Comparison of ENCODE assay signal across 24 cellular contexts in genomic region chr2:148866091-148866490, GRCh38. TPM values are rescaled to one million over a fixed set of nuclear protein-coding genes. Genes with fewer than 3 reads are reported as not detected.
DNase-seq lines count a peak whose midpoint lies in the region; ATAC-seq, FAIRE-seq and TF ChIP-seq lines count a peak whose summit lies in the region.
"Had no signal": no experiment of that assay in that cellular context is flagged by ENCODE, and none has a peak within 500 bp of the region (broad histone marks: within the 10 kb centered on the region; RNA-seq: fewer than 3 reads in every experiment).

No MANE protein-coding gene starts in this region.

- H2BK15ac ChIP-seq in H1 (ENCODE audit: low read length) = no peak overlapping the region

- no peaks in the 10 kb centered on the region for H3K9me2 ChIP-seq in Karpas-422 (replicated peaks; ENCODE audit: insufficient read depth, low read length)

- CTCF ChIA-PET in H1 (lab: Charles Lee; ENCODE audit: partially characterized antibody) = no interaction called here

- H3K79me2 ChIP-seq in Karpas-422 (ENCODE audit: low read length) (no peaks in the 10 kb centered on the region), H1 (ENCODE audit: control insufficient read depth in 1 of 2, insufficient read depth in 2 of 2, low read length in 2 of 2) (no peaks in the 10 kb centered on the region), neural progenitor cell (ENCODE audit: low read depth) (no peaks in the 10 kb centered on the region)

- no peaks in the 10 kb centered on the region for H4K20me1 ChIP-seq in Karpas-422 (ENCODE audit: insufficient read depth, low read depth, low read length)
- no peaks in the 10 kb centered on the region for H4K20me1 ChIP-seq in H1 (replicated peaks in 1 of 2; ENCODE audit: control insufficient read depth in 1 of 2, insufficient read depth in 2 of 2, low read length in 2 of 2)
- H4K20me1 ChIP-seq in neural progenitor cell (ENCODE audit: low read depth) = no peaks in the 10 kb centered on the region
- H4K20me1 ChIP-seq: BLaER1 had no signal

- no peak overlapping the region for H4K91ac ChIP-seq in H1 (replicated peaks; ENCODE audit: insufficient read length, low read length)

- H3K27ac ChIP-seq in Karpas-422 (ENCODE audit: low read length) (no peak overlapping the region), H1 (ENCODE audit: low read depth, low read length) (no peak overlapping the region), neural progenitor cell (no peak overlapping the region)
- H3K27ac ChIP-seq: BLaER1 had no signal

- no peak overlapping the region for H4K5ac ChIP-seq in H1 (ENCODE audit: insufficient read length, low read depth, low read length)

- no peak overlapping the region for H3K27ac Mint-ChIP-seq in neural progenitor cell
- H3K27ac Mint-ChIP-seq: CD14-positive monocyte; CD4-positive, alpha-beta T cell; CD8-positive, alpha-beta T cell had no signal

- H2BK20ac ChIP-seq in H1 (ENCODE audit: low read length) = no peak overlapping the region

- no peaks in the 10 kb centered on the region for H3K23me2 ChIP-seq in H1 (ENCODE audit: low read depth, low read length)

- H2AK5ac ChIP-seq in H1 (ENCODE audit: low read depth, low read length) = no peak overlapping the region

- DNase-seq in Karpas-422 = peak; percentile 6
- DNase-seq in H1 (ENCODE audit: low read depth in 1 of 2, low spot score in 2 of 2) = no peak
- DNase-seq in neural progenitor cell (ENCODE audit: low spot score) = no peak
- no peak for DNase-seq in HCEC 1CT
- DNase-seq in CD1c-positive myeloid dendritic cell (ENCODE audit: extremely low spot score) = no peak
- DNase-seq: 8988T; ACHN; BE2C; C1 segment of cervical spinal cord; Caco-2; Calu3; CD4-positive, alpha-beta T cell; CD8-positive, alpha-beta T cell; DMS79 treated with DMSO at 0.1 percent for 48 hours; GF-D8 had no signal

- no peak overlapping the region for H2AFZ ChIP-seq in Karpas-422 (ENCODE audit: low read length)
- H2AFZ ChIP-seq in H1 (ENCODE audit: low read length) = 0 out of 2 replicates have a peak overlapping the region, but pooled peaks have one; percentile 20
- H2AFZ ChIP-seq in neural progenitor cell (replicated peaks) = no peak overlapping the region

- no peaks in the 10 kb centered on the region for H3K79me1 ChIP-seq in H1 (ENCODE audit: low read depth, low read length)

- WGBS in H1 (ENCODE audit: extremely low coverage in 1 of 2, insufficient coverage in 1 of 2, insufficient read length in 1 of 2, insufficient replicate concordance in 2 of 2, low coverage in 1 of 2, low lambda C conversion rate in 2 of 2, missing lambda C conversion rate in 1 of 2), 2 experiments = 94% methylated on average over 4 of the region's 4 CpGs; no CpG with 5 or more reads in 1 of the 2 experiments

- no peak for FAIRE-seq in H1 (lab: Jason Lieb, UNC)
- FAIRE-seq: A204.1, D721Med, G401.6, GM12891, GM18507 had no signal

- H3K9me3 ChIP-seq in Karpas-422 (ENCODE audit: low read length) (no peaks in the 10 kb centered on the region), H1 (ENCODE audit: insufficient read depth in 2 of 2, low read depth in 1 of 2, low read length in 1 of 2) (no peaks in the 10 kb centered on the region), neural progenitor cell (ENCODE audit: low read depth) (no peaks in the 10 kb centered on the region)
- H3K9me3 ChIP-seq: BE2C, BLaER1, Caco-2 had no signal

- H3F3A ChIP-seq in neural progenitor cell (ENCODE audit: low read depth) = peaks cover 8% of the 10 kb centered on the region

- H2BK5ac ChIP-seq in H1 (ENCODE audit: low read depth, low read length) = no peak overlapping the region

- H3K4me2 ChIP-seq in Karpas-422 (ENCODE audit: low read depth, low read length, poor library complexity, severe bottlenecking) (no peak overlapping the region), H1 (ENCODE audit: insufficient read depth in 1 of 2, low read depth in 2 of 2, low read length in 2 of 2) (no peak overlapping the region), neural progenitor cell (peak overlapping the region; percentile 29)
- H3K4me2 ChIP-seq: BLaER1 had no signal

- H2BK12ac ChIP-seq in H1 (ENCODE audit: low read depth, low read length) = no peak overlapping the region

- ATAC-seq in HG02610 (IDR thresholded peaks at IDR 0.05; ENCODE audit: unreplicated experiment) = no peak
- ATAC-seq: CD8-positive, alpha-beta T cell had no signal

- peak overlapping the region; percentile 53; the same call in 1 of the 2 replicates for H4K8ac ChIP-seq in H1 (ENCODE audit: extremely low read depth, insufficient read depth, low read length)

- H3K4me1 Mint-ChIP-seq in neural progenitor cell = peaks cover 19% of the 10 kb centered on the region

- TF ChIP-seq POLR2A in H1 (IDR thresholded peaks at IDR 0.05; ENCODE audit: control extremely low read depth in 1 of 2, low read depth in 2 of 2, low read length in 2 of 2) = no peak

- no peaks in the 10 kb centered on the region for H3K9me3 Mint-ChIP-seq in neural progenitor cell
- H3K9me3 Mint-ChIP-seq: CD4-positive, alpha-beta T cell; CD8-positive, alpha-beta T cell had no signal

- no peak overlapping the region for H3K56ac ChIP-seq in H1 (replicated peaks; ENCODE audit: insufficient read length, low read depth, low read length)

- no peak overlapping the region for H3K14ac ChIP-seq in H1 (ENCODE audit: insufficient read length)

- H3K18ac ChIP-seq in H1 (ENCODE audit: extremely low read depth, low read length) = no peak overlapping the region

- peaks cover 4% of the 10 kb centered on the region for H3K27me3 Mint-ChIP-seq in neural progenitor cell (ENCODE audit: insufficient read depth, low read depth)

- TF ChIP-seq RAD21 in Ishikawa (IDR thresholded peaks at IDR 0.05; ENCODE audit: low read depth) = no peak
- TF ChIP-seq RAD21 in H1 (IDR thresholded peaks at IDR 0.05 in 1 of 2, conservative IDR thresholded peaks at IDR 0.05 in 1 of 2; ENCODE audit: low read depth in 2 of 2, low read length in 2 of 2) = no peak

- no peaks in the 10 kb centered on the region for H3K36me3 ChIP-seq in Karpas-422 (ENCODE audit: insufficient read depth, low read length)
- no peaks in the 10 kb centered on the region for H3K36me3 ChIP-seq in H1 (ENCODE audit: control insufficient read depth in 2 of 4, insufficient read depth in 4 of 4, low read length in 3 of 4)
- no peaks in the 10 kb centered on the region for H3K36me3 ChIP-seq in neural progenitor cell
- H3K36me3 ChIP-seq: BE2C, BLaER1 had no signal

- no peak for TF ChIP-seq EP300 in Ishikawa (IDR thresholded peaks at IDR 0.05; ENCODE audit: borderline replicate concordance)
- no peak for TF ChIP-seq EP300 in H1 (IDR thresholded peaks at IDR 0.05; ENCODE audit: borderline replicate concordance in 1 of 2, low read depth in 2 of 2, low read length in 2 of 2)

- H3K36me3 Mint-ChIP-seq in neural progenitor cell = no peaks in the 10 kb centered on the region
- H3K36me3 Mint-ChIP-seq: CD14-positive monocyte; CD8-positive, alpha-beta T cell had no signal

- H2BK120ac ChIP-seq in H1 (replicated peaks; ENCODE audit: low read depth, low read length) = no peak overlapping the region

- H3K4ac ChIP-seq in H1 (replicated peaks; ENCODE audit: insufficient read length, low read depth, low read length) = no peak overlapping the region

- H3K4me3 ChIP-seq in Karpas-422 (ENCODE audit: low read length) (no peak overlapping the region), H1 (ENCODE audit: extremely low read depth in 1 of 4, insufficient read depth in 2 of 4, low read depth in 3 of 4, low read length in 4 of 4) (no peak overlapping the region), neural progenitor cell (no peak overlapping the region)
- H3K4me3 ChIP-seq: BLaER1 had no signal

- no peak overlapping the region for H3K9ac ChIP-seq in Karpas-422 (ENCODE audit: low read length)
- no peak overlapping the region for H3K9ac ChIP-seq in H1 (replicated peaks in 1 of 4; ENCODE audit: extremely low read depth in 1 of 4, low read depth in 3 of 4, low read length in 3 of 4)
- H3K9ac ChIP-seq in neural progenitor cell = no peak overlapping the region
- H3K9ac ChIP-seq: BLaER1 had no signal

- H3K4me1 ChIP-seq in Karpas-422 (ENCODE audit: low read length) = no peaks in the 10 kb centered on the region
- no peaks in the 10 kb centered on the region for H3K4me1 ChIP-seq in H1 (replicated peaks in 1 of 4; ENCODE audit: control insufficient read depth in 3 of 4, insufficient read depth in 4 of 4, low read length in 3 of 4)
- H3K4me1 ChIP-seq in neural progenitor cell = peaks cover 15% of the 10 kb centered on the region
- H3K4me1 ChIP-seq: BE2C, Caco-2 had no signal

- H3K27me3 ChIP-seq in Karpas-422 (ENCODE audit: low read length) (no peaks in the 10 kb centered on the region), H1 (replicated peaks in 1 of 4; ENCODE audit: control insufficient read depth in 3 of 4, extremely low read depth in 1 of 4, insufficient read depth in 3 of 4, low read length in 3 of 4) (peaks cover 0 to 2% (median under 1%) of the 10 kb centered on the region in 4 experiments; a peak in 1 of 7 replicates), neural progenitor cell (peaks cover 35% of the 10 kb centered on the region)
- H3K27me3 ChIP-seq: BE2C, BLaER1 had no signal

- no peak for TF ChIP-seq CTCF in H1 (IDR thresholded peaks at IDR 0.05; ENCODE audit: control extremely low read depth in 1 of 3, insufficient read depth in 1 of 3, low read depth in 1 of 3, low read length in 3 of 3)
- no peak for TF ChIP-seq CTCF in neural progenitor cell (IDR thresholded peaks at IDR 0.05)

- H3K4me3 Mint-ChIP-seq in neural progenitor cell = no peak overlapping the region
- H3K4me3 Mint-ChIP-seq: CD14-positive monocyte; CD4-positive, alpha-beta T cell; CD8-positive, alpha-beta T cell had no signal

- H3K23ac ChIP-seq in H1 (ENCODE audit: insufficient read length) = no peak overlapping the region

- POLR2A ChIA-PET in H1 (lab: Charles Lee; ENCODE audit: partially characterized antibody) = interaction anchor here (0.8 kb wide), 1 partner anchor 13 kb away, joined by 3 read pairs; no protein-coding TSS in a partner anchor

TF ChIP-seq in Ishikawa, 13 proteins besides CTCF, POLR2A, EP300 and RAD21 (continues in another document):
- TF ChIP-seq NFIC (IDR thresholded peaks at IDR 0.05) (0 out of 2 replicates have a peak, but pooled peaks have one; percentile 15), FOXM1 (IDR thresholded peaks at IDR 0.05; ENCODE audit: borderline replicate concordance, low read depth) (no peak)

TF ChIP-seq in H1, 55 proteins besides CTCF, POLR2A, EP300 and RAD21 (continues in another document):
- TF ChIP-seq EGR1 (IDR thresholded peaks at IDR 0.05; ENCODE audit: borderline replicate concordance, low read depth, low read length) = no peak

RNA-seq across cellular contexts. Expression of gene KIF5C, which starts 8.9 kb away (rescaled TPM):
- 8.3 and 11.3 TPM in 2 replicates for total RNA-seq in Karpas-422 (2014; rRNA removed; shearing (Covaris generic); ENCODE audit: low replicate concordance)
- 58.1 and 66.4 TPM in 2 replicates for total RNA-seq in H1 (2021; fragmentation: NEBNext Ultra II Directional; extraction: Animal tissue kit (Norgen Biotek cat#: 25700))
- 12.5 and 16.3 TPM in 2 replicates for polyA plus RNA-seq in H1 (2011; rRNA removed)
- 20.7 TPM for polyA plus RNA-seq in H1 (2011; cell fraction: cytosol; rRNA removed)
- 28.7 TPM for polyA plus RNA-seq in H1 (2011; cell fraction: nucleus; rRNA removed)
- polyA plus RNA-seq in H1 (2012, experiment 1 of 2) = 24.5 to 33.7 TPM (median 26.6 TPM) in 4 replicates
- 2.2 TPM for polyA plus RNA-seq in H1 (2012, experiment 2 of 2)
- 86.6 TPM for polyA plus RNA-seq in H1 (2013, experiment 1 of 2)
- polyA plus RNA-seq in H1 (2013, experiment 2 of 2) = 77.4 TPM
- 63.7 and 65.0 TPM in 2 replicates for polyA minus RNA-seq in H1 (2011; rRNA and poly(A)+ RNA removed)
- polyA minus RNA-seq in H1 (2011; cell fraction: cytosol; rRNA and poly(A)+ RNA removed) = 30.3 TPM
- 42.4 TPM for polyA minus RNA-seq in H1 (2011; cell fraction: nucleus; rRNA and poly(A)+ RNA removed)
- 53.0 and 63.1 TPM in 2 replicates for total RNA-seq in neural progenitor cell (ENCODE audit: low replicate concordance)
- polyA plus RNA-seq: CD14-positive monocyte had no signal
